In genomic region chr19:39839678-39840327, GRCh38 we compare ENCODE assay signal across 1 cellular context.
TF ChIP-seq lines count a peak whose summit lies in the region.

No MANE protein-coding gene starts in this region.

TF ChIP-seq in K562, 482 proteins besides CTCF, POLR2A, EP300 and RAD21 (continued from another document):
- no peak for TF ChIP-seq ZBTB43 (CRISPR knock-in tag; IDR thresholded peaks at IDR 0.05)
- TF ChIP-seq L3MBTL2 (IDR thresholded peaks at IDR 0.05): peak; percentile 93
- TF ChIP-seq NRF1 (conservative IDR thresholded peaks at IDR 0.05 in 1 of 2, IDR thresholded peaks at IDR 0.05 in 1 of 2): peak; percentile 26 to 48; a peak in 2 of 4 replicates
- TF ChIP-seq LCOR (CRISPR knock-in tag; IDR thresholded peaks at IDR 0.05): no peak
- no peak for TF ChIP-seq SIRT6 (IDR thresholded peaks at IDR 0.05; ENCODE audit: low read depth, low read length)
- TF ChIP-seq UBTF (IDR thresholded peaks at IDR 0.05; ENCODE audit: borderline replicate concordance in 1 of 2, low read depth in 2 of 2, low read length in 2 of 2): 0 out of 4 replicates have a peak, but pooled peaks of 1 of the 2 experiments have one; percentile 66
- TF ChIP-seq MBD1 (CRISPR knock-in tag; IDR thresholded peaks at IDR 0.05): no peak
- no peak for TF ChIP-seq ESRRB (CRISPR knock-in tag; IDR thresholded peaks at IDR 0.05; ENCODE audit: borderline replicate concordance)
- no peak for TF ChIP-seq ZZZ3 (IDR thresholded peaks at IDR 0.05)
- TF ChIP-seq MYC (IDR thresholded peaks at IDR 0.05; ENCODE audit: low read depth, low read length): no peak; the same call in 1 of the 2 replicates
- TF ChIP-seq MYC (CRISPR knock-in tag; IDR thresholded peaks at IDR 0.05; ENCODE audit: borderline replicate concordance, low read depth): 0 out of 2 replicates have a peak, but pooled peaks have one; percentile 41
- TF ChIP-seq PKNOX1 (IDR thresholded peaks at IDR 0.05): peak; percentile 25; the same call in 1 of the 2 replicates
- TF ChIP-seq ZNF384 (IDR thresholded peaks at IDR 0.05; ENCODE audit: low read depth, low read length): no peak
